ENCODE assay signal across 1 cellular context in the genomic region with DNA sequence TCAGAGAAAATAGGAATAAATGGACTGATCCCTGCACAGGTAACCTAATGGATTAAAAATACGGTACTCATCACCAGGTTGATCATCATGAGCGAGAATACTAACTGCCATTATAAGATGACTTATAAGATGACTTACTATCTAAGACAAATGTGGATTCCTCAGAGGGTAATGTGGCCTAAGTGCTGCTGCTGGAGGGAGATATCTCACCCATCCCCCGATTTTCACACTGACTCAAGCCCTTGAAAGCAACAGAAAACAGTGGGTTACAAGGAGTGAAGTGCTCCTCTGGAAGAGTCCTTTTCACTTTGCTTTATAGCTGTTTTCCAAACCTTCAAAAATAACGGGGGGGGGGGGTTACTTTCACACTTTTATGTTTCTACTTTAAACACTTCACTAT.
TF ChIP-seq lines count a peak whose summit lies in the region.

No MANE protein-coding gene starts in this region.

TF ChIP-seq in A549, 52 proteins besides CTCF, POLR2A, EP300 and RAD21:
- TF ChIP-seq, protein P1, sequence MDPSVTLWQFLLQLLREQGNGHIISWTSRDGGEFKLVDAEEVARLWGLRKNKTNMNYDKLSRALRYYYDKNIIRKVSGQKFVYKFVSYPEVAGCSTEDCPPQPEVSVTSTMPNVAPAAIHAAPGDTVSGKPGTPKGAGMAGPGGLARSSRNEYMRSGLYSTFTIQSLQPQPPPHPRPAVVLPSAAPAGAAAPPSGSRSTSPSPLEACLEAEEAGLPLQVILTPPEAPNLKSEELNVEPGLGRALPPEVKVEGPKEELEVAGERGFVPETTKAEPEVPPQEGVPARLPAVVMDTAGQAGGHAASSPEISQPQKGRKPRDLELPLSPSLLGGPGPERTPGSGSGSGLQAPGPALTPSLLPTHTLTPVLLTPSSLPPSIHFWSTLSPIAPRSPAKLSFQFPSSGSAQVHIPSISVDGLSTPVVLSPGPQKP (IDR thresholded peaks at IDR 0.05; ENCODE audit: low read depth, low read length), result no peak
- no peak for TF ChIP-seq JUN (IDR thresholded peaks at IDR 0.05)
- TF ChIP-seq, protein P2, sequence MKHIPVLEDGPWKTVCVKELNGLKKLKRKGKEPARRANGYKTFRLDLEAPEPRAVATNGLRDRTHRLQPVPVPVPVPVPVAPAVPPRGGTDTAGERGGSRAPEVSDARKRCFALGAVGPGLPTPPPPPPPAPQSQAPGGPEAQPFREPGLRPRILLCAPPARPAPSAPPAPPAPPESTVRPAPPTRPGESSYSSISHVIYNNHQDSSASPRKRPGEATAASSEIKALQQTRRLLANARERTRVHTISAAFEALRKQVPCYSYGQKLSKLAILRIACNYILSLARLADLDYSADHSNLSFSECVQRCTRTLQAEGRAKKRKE (CRISPR knock-in tag; IDR thresholded peaks at IDR 0.05; ENCODE audit: low read depth), result no peak
- no peak for TF ChIP-seq MAFK (IDR thresholded peaks at IDR 0.05; ENCODE audit: partially characterized antibody)
- TF ChIP-seq JUNB (IDR thresholded peaks at IDR 0.05), result no peak
- TF ChIP-seq HEYL (CRISPR knock-in tag; IDR thresholded peaks at IDR 0.05), result no peak
